1 cellular context compared by ENCODE assay signal in genomic region chr10:4771554-4772201, GRCh38.
TF ChIP-seq lines count a peak whose summit lies in the region.

No MANE protein-coding gene starts in this region.

TF ChIP-seq in HCT116, 20 proteins besides CTCF, POLR2A, EP300 and RAD21 (continued from another document):
- TF ChIP-seq, protein P1, sequence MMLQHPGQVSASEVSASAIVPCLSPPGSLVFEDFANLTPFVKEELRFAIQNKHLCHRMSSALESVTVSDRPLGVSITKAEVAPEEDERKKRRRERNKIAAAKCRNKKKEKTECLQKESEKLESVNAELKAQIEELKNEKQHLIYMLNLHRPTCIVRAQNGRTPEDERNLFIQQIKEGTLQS (IDR thresholded peaks at IDR 0.05), result no peak
- TF ChIP-seq FOSL1 (IDR thresholded peaks at IDR 0.05; ENCODE audit: low read depth) (no peak), CBX3 (IDR thresholded peaks at IDR 0.05; ENCODE audit: low read depth) (no peak), EGR1 (IDR thresholded peaks at IDR 0.05; ENCODE audit: low read depth) (no peak), SRF (IDR thresholded peaks at IDR 0.05; ENCODE audit: low read depth) (no peak), EZH2phosphoT487 (IDR thresholded peaks at IDR 0.05; ENCODE audit: borderline replicate concordance) (no peak), YY1 (IDR thresholded peaks at IDR 0.05; ENCODE audit: extremely low read depth, insufficient replicate concordance, low read depth, low read length) (no peak), SP1 (IDR thresholded peaks at IDR 0.05; ENCODE audit: low read depth) (no peak), EZH2 (IDR thresholded peaks at IDR 0.05) (no peak), JUND (IDR thresholded peaks at IDR 0.05) (no peak), ZFX (IDR thresholded peaks at IDR 0.05) (no peak), ZNF274 (IDR thresholded peaks at IDR 0.05; ENCODE audit: low read depth, low read length) (no peak), ELF1 (IDR thresholded peaks at IDR 0.05; ENCODE audit: borderline replicate concordance, low read depth) (no peak)
- TF ChIP-seq, protein P2, sequence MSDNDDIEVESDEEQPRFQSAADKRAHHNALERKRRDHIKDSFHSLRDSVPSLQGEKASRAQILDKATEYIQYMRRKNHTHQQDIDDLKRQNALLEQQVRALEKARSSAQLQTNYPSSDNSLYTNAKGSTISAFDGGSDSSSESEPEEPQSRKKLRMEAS (IDR thresholded peaks at IDR 0.05), result no peak
